ENCODE assay signal across 2 cellular contexts in genomic region chr6:3046295-3046694, GRCh38.
TF ChIP-seq lines count a peak whose summit lies in the region.

No MANE protein-coding gene starts in this region.

TF ChIP-seq in HEK293, 187 proteins besides CTCF, POLR2A, EP300 and RAD21:
- TF ChIP-seq ZNF654 (tag by site-specific recombination; IDR thresholded peaks at IDR 0.05; ENCODE audit: low read depth) (no peak), SCRT2 (tag by site-specific recombination; IDR thresholded peaks at IDR 0.05) (peak; percentile 63; the same call in 1 of the 2 replicates)
TF ChIP-seq in HEK293: peak in this region for 1.

TF ChIP-seq in K562, 482 proteins besides CTCF, POLR2A, EP300 and RAD21:
- TF ChIP-seq L3MBTL2 (IDR thresholded peaks at IDR 0.05) = peak; percentile 34; the same call in 1 of the 2 replicates
- TF ChIP-seq C11orf30 (IDR thresholded peaks at IDR 0.05; ENCODE audit: low read depth) = peak; percentile 59
- TF ChIP-seq ATF7 (IDR thresholded peaks at IDR 0.05) = peak; percentile 43; the same call in 1 of the 2 replicates
- peak; percentile 78; the same call in 1 of the 2 replicates for TF ChIP-seq ATF3 (IDR thresholded peaks at IDR 0.05)
- TF ChIP-seq ATF3 (CRISPR knock-in tag; conservative IDR thresholded peaks at IDR 0.05) = no peak
- peak; percentile 21 for TF ChIP-seq MEIS2 (IDR thresholded peaks at IDR 0.05; ENCODE audit: partially characterized antibody)
- TF ChIP-seq FOXJ2 (tag; IDR thresholded peaks at IDR 0.05) = 0 out of 2 replicates have a peak, but pooled peaks have one; percentile 65
- TF ChIP-seq RNF2 (IDR thresholded peaks at IDR 0.05) = no peak
- TF ChIP-seq GATAD2B (IDR thresholded peaks at IDR 0.05; ENCODE audit: borderline replicate concordance) = 0 out of 2 replicates have a peak, but pooled peaks have one; percentile 2
- peak; percentile 58; the same call in 1 of the 2 replicates for TF ChIP-seq CEBPG (CRISPR knock-in tag; IDR thresholded peaks at IDR 0.05)
- peak in 1 of 2 experiments; percentile 77; a peak in 2 of 4 replicates for TF ChIP-seq CEBPG (tag; conservative IDR thresholded peaks at IDR 0.05 in 1 of 2, IDR thresholded peaks at IDR 0.05 in 1 of 2)
- TF ChIP-seq MYC (IDR thresholded peaks at IDR 0.05; ENCODE audit: low read depth, low read length) = peak; percentile 39; the same call in 1 of the 2 replicates
- no peak for TF ChIP-seq MYC (CRISPR knock-in tag; IDR thresholded peaks at IDR 0.05; ENCODE audit: borderline replicate concordance, low read depth)
- 0 out of 2 replicates have a peak, but pooled peaks have one; percentile 18 for TF ChIP-seq EP400 (IDR thresholded peaks at IDR 0.05)
- TF ChIP-seq ARID1B (IDR thresholded peaks at IDR 0.05) = peak; percentile 21; the same call in 1 of the 2 replicates
- TF ChIP-seq PRDM10 (IDR thresholded peaks at IDR 0.05; ENCODE audit: partially characterized antibody) = no peak
- peak; percentile 74 for TF ChIP-seq FOSL1 (tag; conservative IDR thresholded peaks at IDR 0.05)
- peak; percentile 70 for TF ChIP-seq NFE2 (IDR thresholded peaks at IDR 0.05; ENCODE audit: low read depth)
- no peak for TF ChIP-seq DNMT1 (IDR thresholded peaks at IDR 0.05)
- 0 out of 4 replicates have a peak, but pooled peaks of 1 of the 2 experiments have one; percentile 15 for TF ChIP-seq MNT (conservative IDR thresholded peaks at IDR 0.05)
- peak; percentile 30; the same call in 1 of the 2 replicates for TF ChIP-seq MAFK (IDR thresholded peaks at IDR 0.05; ENCODE audit: low read length)
- TF ChIP-seq RCOR1 (IDR thresholded peaks at IDR 0.05; ENCODE audit: borderline replicate concordance in 1 of 2, low read depth in 2 of 2, low read length in 2 of 2) = peak in 1 of 2 experiments; percentile 19; a peak in 1 of 4 replicates
- peak; percentile 26; the same call in 1 of the 2 replicates for TF ChIP-seq SOX6 (IDR thresholded peaks at IDR 0.05)
- peak; percentile 58; the same call in 1 of the 2 replicates for TF ChIP-seq SMARCA4 (IDR thresholded peaks at IDR 0.05)
- TF ChIP-seq GTF2E2 (tag; IDR thresholded peaks at IDR 0.05) = 0 out of 2 replicates have a peak, but pooled peaks have one; percentile 38
- peak; percentile 54 for TF ChIP-seq PKNOX1 (IDR thresholded peaks at IDR 0.05)
- TF ChIP-seq ZNF316 (IDR thresholded peaks at IDR 0.05) = peak; percentile 20; the same call in 1 of the 2 replicates
- peak; percentile 65; the same call in 1 of the 2 replicates for TF ChIP-seq JUND (IDR thresholded peaks at IDR 0.05; ENCODE audit: borderline replicate concordance, low read depth, low read length)
- TF ChIP-seq JUND (tag; IDR thresholded peaks at IDR 0.05; ENCODE audit: borderline replicate concordance, low read depth, low read length) = no peak
- TF ChIP-seq, protein P1, sequence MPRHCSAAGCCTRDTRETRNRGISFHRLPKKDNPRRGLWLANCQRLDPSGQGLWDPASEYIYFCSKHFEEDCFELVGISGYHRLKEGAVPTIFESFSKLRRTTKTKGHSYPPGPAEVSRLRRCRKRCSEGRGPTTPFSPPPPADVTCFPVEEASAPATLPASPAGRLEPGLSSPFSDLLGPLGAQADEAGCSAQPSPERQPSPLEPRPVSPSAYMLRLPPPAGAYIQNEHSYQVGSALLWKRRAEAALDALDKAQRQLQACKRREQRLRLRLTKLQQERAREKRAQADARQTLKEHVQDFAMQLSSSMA (CRISPR knock-in tag; IDR thresholded peaks at IDR 0.05) = no peak
- no peak for TF ChIP-seq CREM (IDR thresholded peaks at IDR 0.05; ENCODE audit: low read depth)
- no peak for TF ChIP-seq PCBP1 (IDR thresholded peaks at IDR 0.05; ENCODE audit: low read depth, low read length, poor library complexity, severe bottlenecking)
- TF ChIP-seq MAFG (tag; conservative IDR thresholded peaks at IDR 0.05) = 0 out of 2 replicates have a peak, but pooled peaks have one; percentile 14
- peak; percentile 18 to 25; a peak in 2 of 4 replicates for TF ChIP-seq NRF1 (conservative IDR thresholded peaks at IDR 0.05 in 1 of 2, IDR thresholded peaks at IDR 0.05 in 1 of 2)
- no peak for TF ChIP-seq TEAD2 (tag; IDR thresholded peaks at IDR 0.05)
